27 cellular contexts compared by ENCODE assay signal in the genomic region with DNA sequence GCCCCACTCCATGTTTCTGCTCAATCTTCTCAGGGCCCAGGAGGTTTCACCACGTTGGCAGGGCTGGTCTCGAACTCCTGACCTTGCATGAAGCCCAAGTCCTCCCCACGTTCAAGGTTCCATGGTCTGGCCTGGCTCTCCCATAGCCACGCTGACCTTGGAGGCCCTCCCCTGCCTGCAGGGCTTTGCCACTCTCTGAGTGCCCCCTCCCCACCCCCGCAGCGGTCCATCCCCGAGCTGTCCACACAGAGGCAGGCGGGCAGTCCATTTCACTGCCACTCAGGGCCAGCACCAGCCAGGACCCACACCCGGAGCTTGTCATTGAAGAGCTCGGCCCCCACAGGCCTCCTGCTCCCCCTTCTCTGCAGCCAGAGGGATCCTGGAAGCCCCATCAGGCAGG.
"Had no signal": no experiment of that assay in that cellular context is flagged by ENCODE, and none has a peak within 500 bp of the region (broad histone marks: within the 10 kb centered on the region; RNA-seq: fewer than 3 reads in every experiment).

No MANE protein-coding gene starts in this region.

- H3K36me3 ChIP-seq: MG63 had no signal

- H3K4me2 ChIP-seq: KMS-11 had no signal

- H3K27ac ChIP-seq: KMS-11, SK-N-MC had no signal

- H3K4me3 ChIP-seq: MG63, SK-N-MC had no signal

- H3K9me3 Mint-ChIP-seq: activated CD4-positive, alpha-beta memory T cell treated with anti-CD3 and anti-CD28 coated beads, Interleukin-2, amount 10 ng/mL, durations not matched to agents 7 days and 5 days; activated naive CD4-positive, alpha-beta T cell treated with anti-CD3 and anti-CD28 coated beads for 36 hours; activated naive CD8-positive, alpha-beta T cell treated with anti-CD3 and anti-CD28 coated beads for 36 hours; activated T-helper 17 cell treated with anti-CD3 and anti-CD28 coated beads, Interleukin-2, amount 50 U/mL, for 72 hours; T-cell had no signal

- H3K9me3 ChIP-seq: MG63 had no signal

- DNase-seq: activated CD4-positive, alpha-beta memory T cell treated with anti-CD3 and anti-CD28 coated beads, Interleukin-2, amount 10 ng/mL, durations not matched to agents 7 days and 5 days; activated CD4-positive, alpha-beta T cell treated with anti-CD3 and anti-CD28 coated beads for 36 hours; activated CD4-positive, alpha-beta T cell treated with anti-CD3 and anti-CD28 coated beads, Interleukin-2, amount 50 U/mL, for 1 hour; activated CD4-positive, CD25-positive, alpha-beta regulatory T cell; activated gamma-delta T cell; activated naive CD4-positive, alpha-beta T cell treated with anti-CD3 and anti-CD28 coated beads for 36 hours; activated naive CD8-positive, alpha-beta T cell treated with anti-CD3 and anti-CD28 coated beads for 36 hours; activated T-cell treated with anti-CD3 and anti-CD28 coated beads for 4 hours; activated T-cell treated with anti-CD3 and anti-CD28 coated beads, Interleukin-2, amount 50 U/mL, for 48 hours; MG63; NCI-H1105; NCI-H1436; NCI-H2029 treated with DMSO at 0.1 percent for 48 hours; NCI-H345; NCI-H510A treated with DMSO at 0.1 percent for 48 hours; NK-92 treated with Interleukin-12 subunit alpha and Interleukin-12 subunit beta, amount 100 ng/mL, for 24 hours; OCI-M1; RPMI8226; T-cell; T-helper 2 cell; T1000 had no signal

- H3K4me1 Mint-ChIP-seq: activated CD4-positive, alpha-beta memory T cell treated with anti-CD3 and anti-CD28 coated beads, Interleukin-2, amount 10 ng/mL, durations not matched to agents 7 days and 5 days; activated CD4-positive, alpha-beta T cell treated with anti-CD3 and anti-CD28 coated beads for 36 hours; activated naive CD8-positive, alpha-beta T cell treated with anti-CD3 and anti-CD28 coated beads for 36 hours; activated T-helper 17 cell treated with anti-CD3 and anti-CD28 coated beads, Interleukin-2, amount 50 U/mL, for 72 hours; T-cell had no signal

- H3K9ac ChIP-seq: KMS-11 had no signal

- H3K27me3 Mint-ChIP-seq: activated naive CD8-positive, alpha-beta T cell treated with anti-CD3 and anti-CD28 coated beads for 36 hours had no signal

- H3K27ac Mint-ChIP-seq: activated CD4-positive, alpha-beta memory T cell treated with anti-CD3 and anti-CD28 coated beads, Interleukin-2, amount 10 ng/mL, durations not matched to agents 7 days and 5 days; activated CD4-positive, alpha-beta T cell treated with anti-CD3 and anti-CD28 coated beads for 36 hours; activated naive CD4-positive, alpha-beta T cell treated with anti-CD3 and anti-CD28 coated beads for 36 hours; activated naive CD8-positive, alpha-beta T cell treated with anti-CD3 and anti-CD28 coated beads for 36 hours; activated T-helper 17 cell treated with anti-CD3 and anti-CD28 coated beads, Interleukin-2, amount 50 U/mL, for 72 hours; T-cell had no signal

- H3K27me3 ChIP-seq: MG63 had no signal

- FAIRE-seq: TTC549 had no signal

- H3K4me3 Mint-ChIP-seq: activated CD4-positive, alpha-beta memory T cell treated with anti-CD3 and anti-CD28 coated beads, Interleukin-2, amount 10 ng/mL, durations not matched to agents 7 days and 5 days; activated CD4-positive, alpha-beta T cell treated with anti-CD3 and anti-CD28 coated beads for 36 hours; activated naive CD4-positive, alpha-beta T cell treated with anti-CD3 and anti-CD28 coated beads for 36 hours; activated naive CD8-positive, alpha-beta T cell treated with anti-CD3 and anti-CD28 coated beads for 36 hours; activated T-helper 17 cell treated with anti-CD3 and anti-CD28 coated beads, Interleukin-2, amount 50 U/mL, for 72 hours; T-cell had no signal

- ATAC-seq: activated CD4-positive, alpha-beta T cell treated with anti-CD3 and anti-CD28 coated beads for 36 hours; activated T-helper 17 cell treated with anti-CD3 and anti-CD28 coated beads, Interleukin-2, amount 50 U/mL, for 72 hours; Panc1; Right ventricle myocardium inferior; T-cell had no signal

- H3K36me3 Mint-ChIP-seq: activated naive CD8-positive, alpha-beta T cell treated with anti-CD3 and anti-CD28 coated beads for 36 hours; T-cell had no signal
